Comparison of ENCODE assay signal across 8 cellular contexts in the genomic region with DNA sequence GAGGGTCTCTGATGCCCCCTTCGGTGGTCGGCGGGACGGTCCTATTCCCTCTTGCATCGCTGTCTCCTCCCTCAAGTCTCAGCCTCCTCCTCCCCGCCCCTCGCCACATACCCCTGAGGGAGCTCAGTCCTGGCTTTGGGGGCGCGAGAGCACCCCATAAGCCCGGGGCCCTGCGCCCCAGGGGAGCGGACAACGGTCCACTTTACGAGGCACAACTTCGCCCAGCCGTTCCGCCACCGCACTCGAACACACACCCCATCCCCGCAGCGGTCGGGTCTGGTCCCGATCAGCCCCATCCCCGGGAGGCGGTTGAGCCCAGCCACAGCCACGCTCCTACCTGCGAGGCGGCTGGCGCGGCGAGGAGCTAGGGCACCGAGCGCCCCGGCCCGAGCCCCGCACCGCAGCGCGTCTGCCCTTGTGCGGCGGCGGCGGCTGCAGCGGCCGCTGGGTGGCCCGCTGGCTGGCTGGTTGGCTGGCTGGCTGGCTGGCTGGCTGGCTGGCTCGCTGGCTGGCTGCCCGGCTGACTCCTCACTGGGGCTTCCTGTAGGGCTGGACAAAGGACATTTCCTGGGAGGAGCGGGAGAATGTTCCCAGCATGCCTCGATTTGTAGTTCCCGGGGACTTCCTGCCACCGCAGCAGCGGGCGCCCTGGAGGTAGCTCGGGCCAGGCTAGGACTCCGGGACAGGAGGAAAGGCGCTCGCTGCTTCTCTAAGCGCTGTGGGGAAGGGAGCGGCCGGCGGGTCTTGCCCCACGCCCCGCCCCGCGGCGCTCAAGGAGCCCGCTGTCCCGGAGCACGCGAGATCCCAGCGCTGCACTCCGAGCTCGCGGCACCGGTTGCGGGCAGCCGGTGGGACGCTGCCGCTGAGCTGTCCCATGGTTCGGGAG. TPM values are rescaled to one million over a fixed set of nuclear protein-coding genes. Genes with fewer than 3 reads are reported as not detected.
DNase-seq lines count a peak whose midpoint lies in the region; ATAC-seq and TF ChIP-seq lines count a peak whose summit lies in the region.

A gene (minus strand): TSS at position 533 of the 886 bp plus-strand sequence. CDS start 22,166 bp downstream, outside the sequence.

- BruUV-seq in IMR-90 (replicated peaks; lab: Mats Ljungman, UMichigan) (no TSS peak), PC-9 (replicated peaks; lab: Mats Ljungman, UMichigan) (no TSS peak), OCI-LY7 (replicated peaks; lab: Mats Ljungman, UMichigan) (no TSS peak)

- ATAC-seq in GM21619 (IDR thresholded peaks at IDR 0.05; ENCODE audit: unreplicated experiment) (peak; percentile 58), IMR-90 (ENCODE audit: low read depth) (peak; percentile 85), left cardiac atrium (peak; percentile 95)

- peaks cover 11% of the 10 kb centered on the region for H3K79me2 ChIP-seq in PC-9 (ENCODE audit: low read depth)
- H3K79me2 ChIP-seq in parathyroid adenoma: peaks cover 10% of the 10 kb centered on the region
- no peaks in the 10 kb centered on the region for H3K79me2 ChIP-seq in OCI-LY7 (ENCODE audit: insufficient read depth, low read depth, low read length)

- peaks cover 6% of the 10 kb centered on the region for H4K20me1 ChIP-seq in IMR-90 (ENCODE audit: insufficient read depth, low read length)
- H4K20me1 ChIP-seq in PC-9 (ENCODE audit: insufficient read depth): no peaks in the 10 kb centered on the region; the same call in 1 of the 2 replicates
- no peaks in the 10 kb centered on the region for H4K20me1 ChIP-seq in OCI-LY7 (ENCODE audit: insufficient read depth, low read length)

- peak within 1 kb of the TSS; percentile 91 for H3K4ac ChIP-seq in IMR-90 (ENCODE audit: low read depth, low read length)

- H2BK5ac ChIP-seq in IMR-90 (ENCODE audit: low read depth, low read length, poor library complexity, severe bottlenecking): peak within 1 kb of the TSS; percentile 87

- H3K9ac ChIP-seq in IMR-90 (ENCODE audit: low read depth, low read length): peak within 1 kb of the TSS; percentile 82
- H3K9ac ChIP-seq in parathyroid adenoma: peak within 1 kb of the TSS; percentile 46

- POLR2A ChIA-PET in IMR-90 (lab: Charles Lee; ENCODE audit: unreplicated experiment) (no interaction called here), PC-9 (lab: Charles Lee; ENCODE audit: unreplicated experiment) (interaction anchor here (0.5 to 1.2 kb wide), 7 partner anchors 9 to 368 kb away, joined by 4 to 12 read pairs (median 6); a partner anchor contains a TSS), OCI-LY7 (lab: Charles Lee) (no interaction called here)

- H3K9me1 ChIP-seq in IMR-90 (ENCODE audit: insufficient read depth, low read length): peaks cover 12% of the 10 kb centered on the region

- H3K56ac ChIP-seq in IMR-90 (ENCODE audit: extremely low read depth, insufficient read depth, low read length): peak within 1 kb of the TSS; percentile 90

- DNase-seq in G401 (ENCODE audit: low spot score) (peak; percentile 96), IMR-90 (peak; percentile 98), PC-9 (peak; percentile 97 to 98), amygdala (lab: John Stamatoyannopoulos, UW) (peak; percentile 65 to 99 (median 96)), left cardiac atrium (peak; percentile 99), OCI-LY7 (ENCODE audit: low spot score) (no peak)

- 0% methylated on average over 47 of the region's 81 CpGs; no CpG with 5 or more reads in 1 of the 2 experiments for WGBS in IMR-90 (ENCODE audit: extremely low coverage in 2 of 2, insufficient read length in 1 of 2), 2 experiments

- peak within 1 kb of the TSS; percentile 97 for H2AK5ac ChIP-seq in IMR-90 (ENCODE audit: low read depth, low read length)

- peak within 1 kb of the TSS; percentile 98 for H2AK9ac ChIP-seq in IMR-90 (replicated peaks; ENCODE audit: low read depth, low read length, poor library complexity)

- H3K27ac ChIP-seq in IMR-90 (ENCODE audit: insufficient read depth, low read length) (peak within 1 kb of the TSS; percentile 91), PC-9 (peak within 1 kb of the TSS; percentile 43), parathyroid adenoma (peak within 1 kb of the TSS; percentile 74), OCI-LY7 (ENCODE audit: low read depth, low read length, poor library complexity, severe bottlenecking) (no peak within 1 kb of the TSS)

- H3K4me1 ChIP-seq in IMR-90 (ENCODE audit: control insufficient read depth, insufficient read depth, low read length) (peaks cover 11% of the 10 kb centered on the region), PC-9 (replicated peaks; ENCODE audit: insufficient read depth) (peaks cover 26% of the 10 kb centered on the region), parathyroid adenoma (no peaks in the 10 kb centered on the region), OCI-LY7 (ENCODE audit: insufficient read depth, low read length, poor library complexity, severe bottlenecking) (no peaks in the 10 kb centered on the region)

- peak; percentile 53 for TF ChIP-seq CTCF in IMR-90 (conservative IDR thresholded peaks at IDR 0.05; ENCODE audit: low read depth, low read length)
- TF ChIP-seq CTCF in PC-9 (conservative IDR thresholded peaks at IDR 0.05): peak; percentile 45; the same call in 1 of the 2 replicates
- TF ChIP-seq CTCF in parathyroid adenoma (IDR thresholded peaks at IDR 0.05): no peak
- no peak for TF ChIP-seq CTCF in OCI-LY7 (conservative IDR thresholded peaks at IDR 0.05; ENCODE audit: low read length)

- peak within 1 kb of the TSS; percentile 25 for H3K18ac ChIP-seq in IMR-90 (ENCODE audit: low read depth, low read length)

- H3K27me3 ChIP-seq in IMR-90 (ENCODE audit: control insufficient read depth, insufficient read depth, low read length) (no peaks in the 10 kb centered on the region), PC-9 (ENCODE audit: insufficient read depth, low read depth) (no peaks in the 10 kb centered on the region), parathyroid adenoma (ENCODE audit: control insufficient read depth, insufficient read depth, low read length) (no peaks in the 10 kb centered on the region)

- H3K36me3 ChIP-seq in IMR-90 (ENCODE audit: control insufficient read depth, insufficient read depth, low read length) (no peaks in the 10 kb centered on the region), PC-9 (ENCODE audit: low read depth) (no peaks in the 10 kb centered on the region), parathyroid adenoma (ENCODE audit: control insufficient read depth, insufficient read depth, low read length) (no peaks in the 10 kb centered on the region), OCI-LY7 (ENCODE audit: insufficient read depth, low read length) (no peaks in the 10 kb centered on the region)

- peaks cover 3% of the 10 kb centered on the region; the same call in 1 of the 2 replicates for H3F3A ChIP-seq in PC-9 (ENCODE audit: insufficient read depth, low read depth)

- intact Hi-C loops in IMR-90 (cut with micrococcal nuclease) (loop anchor here (1.0 to 5.0 kb wide), 3 partner anchors 15 to 64 kb away; a partner anchor contains a TSS), PC-9 (cut with micrococcal nuclease; ENCODE audit: unreplicated experiment) (loop anchor here (1.0 to 5.0 kb wide), 4 partner anchors 27 to 63 kb away; a partner anchor contains a TSS), left cardiac atrium (cut with DNase I) (no loop called here), OCI-LY7 (cut with micrococcal nuclease; ENCODE audit: unreplicated experiment) (no loop called here)

- H3K9me2 ChIP-seq in PC-9 (ENCODE audit: insufficient read depth) (0 out of 2 replicates have a peak, but pooled peaks cover 3% of the 10 kb centered on the region), OCI-LY7 (ENCODE audit: insufficient read depth, low read length) (no peaks in the 10 kb centered on the region)

- H3K9me3 ChIP-seq in IMR-90 (ENCODE audit: control insufficient read depth, insufficient read depth, low read length): no peaks in the 10 kb centered on the region
- no peaks in the 10 kb centered on the region for H3K9me3 ChIP-seq in PC-9 (ENCODE audit: insufficient read depth, low read depth)
- H3K9me3 ChIP-seq in parathyroid adenoma (ENCODE audit: control insufficient read depth, low read length): no peaks in the 10 kb centered on the region
- no peaks in the 10 kb centered on the region for H3K9me3 ChIP-seq in OCI-LY7 (ENCODE audit: low read length)

- CTCF ChIA-PET in IMR-90 (lab: Yijun Ruan, JAX): interaction anchor here (0.8 to 2.2 kb wide), 8 partner anchors 12 to 37 kb away, joined by 3 to 8 read pairs (median 4); no protein-coding TSS in a partner anchor
- CTCF ChIA-PET in PC-9 (lab: Charles Lee): interaction anchor here (0.6 to 1.5 kb wide), 4 partner anchors 13 to 75 kb away, joined by 3 to 5 read pairs (median 4); no protein-coding TSS in a partner anchor
- CTCF ChIA-PET in OCI-LY7 (lab: Charles Lee; ENCODE audit: unreplicated experiment): no interaction called here

- peak; percentile 41 for TF ChIP-seq RAD21 in IMR-90 (IDR thresholded peaks at IDR 0.05; ENCODE audit: low read length)

- H4K5ac ChIP-seq in IMR-90 (ENCODE audit: low read depth, low read length): peak within 1 kb of the TSS; percentile 71

- H2AFZ ChIP-seq in IMR-90 (replicated peaks; ENCODE audit: low read length, poor library complexity) (peak within 1 kb of the TSS; percentile 91), PC-9 (peak within 1 kb of the TSS; percentile 98), parathyroid adenoma (peak within 1 kb of the TSS; percentile 84), OCI-LY7 (ENCODE audit: low read length) (no peak within 1 kb of the TSS)

- H3K4me2 ChIP-seq in IMR-90 (ENCODE audit: low read depth, low read length): peak within 1 kb of the TSS; percentile 99
- peak within 1 kb of the TSS; percentile 96 for H3K4me2 ChIP-seq in PC-9
- H3K4me2 ChIP-seq in parathyroid adenoma (ENCODE audit: low read length): peak within 1 kb of the TSS; percentile 92
- no peak within 1 kb of the TSS for H3K4me2 ChIP-seq in OCI-LY7 (ENCODE audit: low read length)

- H3K4me3 ChIP-seq in IMR-90 (ENCODE audit: insufficient read depth, low read depth, low read length) (peak within 1 kb of the TSS; percentile 78), PC-9 (peak within 1 kb of the TSS; percentile 99), parathyroid adenoma (ENCODE audit: low read depth, low read length) (peak within 1 kb of the TSS; percentile 80), OCI-LY7 (ENCODE audit: low read depth, low read length, poor library complexity, severe bottlenecking) (no peak within 1 kb of the TSS)

- peak within 1 kb of the TSS; percentile 45; the same call in 1 of the 2 replicates for H2BK20ac ChIP-seq in IMR-90 (ENCODE audit: low read depth, low read length)

- H4K91ac ChIP-seq in IMR-90 (ENCODE audit: insufficient read depth, low read depth, low read length): peak within 1 kb of the TSS; percentile 96

- H3K79me1 ChIP-seq in IMR-90 (ENCODE audit: low read depth in 1 of 2, low read length in 2 of 2): peaks cover 15 to 47% of the 10 kb centered on the region in 2 experiments

- peak within 1 kb of the TSS; percentile 94 for H3K14ac ChIP-seq in IMR-90 (replicated peaks; ENCODE audit: low read depth, low read length)

- H2BK15ac ChIP-seq in IMR-90 (ENCODE audit: low read depth, low read length): peak within 1 kb of the TSS; percentile 89; the same call in 2 of the 3 replicates

- dilution Hi-C loops in IMR-90 (cut with HindIII; ENCODE audit: low sequenced_read_pairs, unreplicated experiment): no loop called here

- in situ Hi-C loops in G401 (cut with HindIII; ENCODE audit: low sequenced_read_pairs) (no loop called here), IMR-90 (cut with MboI; ENCODE audit: low sequenced_read_pairs) (no loop called here)

- H3K23ac ChIP-seq in IMR-90 (ENCODE audit: low read depth, low read length): peak within 1 kb of the TSS; percentile 99

- peak; percentile 88 for TF ChIP-seq POLR2A in IMR-90 (IDR thresholded peaks at IDR 0.05; ENCODE audit: low read depth, low read length)

- peak within 1 kb of the TSS; percentile 88 for H2BK120ac ChIP-seq in IMR-90 (ENCODE audit: low read depth, low read length)

- peak within 1 kb of the TSS; percentile 59 to 82 for H4K8ac ChIP-seq in IMR-90 (ENCODE audit: low read depth in 2 of 2, low read length in 2 of 2)

RNA-seq across cellular contexts. Expression of the gene that starts here (rescaled TPM):
- total RNA-seq in G401 (2014; rRNA removed; shearing (Covaris generic)): 2.6 and 4.5 TPM in 2 replicates
- total RNA-seq in IMR-90 (2012; rRNA removed) (10.2 and 14.4 TPM in 2 replicates), PC-9 (2021) (3.6 and 4.1 TPM in 2 replicates), left cardiac atrium (10 to 100 TPM in 1 of 2 donors, 1 to 10 TPM in 1; 9.6 to 11.5 TPM), OCI-LY7 (2022) (not detected in 2 replicates)
- 5.7 and 6.2 TPM in 2 replicates for polyA plus RNA-seq in IMR-90 (2012; rRNA removed)
- polyA plus RNA-seq in IMR-90 (2012; cell fraction: cytosol; rRNA removed): 1.9 and 2.6 TPM in 2 replicates
- 6.9 and 8.3 TPM in 2 replicates for polyA plus RNA-seq in IMR-90 (2012; cell fraction: nucleus; rRNA removed; ENCODE audit: low replicate concordance)
- not detected in 2 replicates for total RNA-seq in OCI-LY7 (2014; rRNA removed; shearing (Covaris generic))

Comparison
In these comparisons a context has a peak if more than half of its experiments do, and no peak if none do; other contexts are left out.
1. CTCF ChIP-seq: peak in IMR-90 (single experiment) and PC-9 (single experiment); none in parathyroid adenoma (single experiment) and OCI-LY7 (single experiment).
2. intact Hi-C loops: an anchor here in IMR-90 (1.0 to 5.0 kb wide) and PC-9 (1.0 to 5.0 kb wide); none called in left cardiac atrium and OCI-LY7.
3. Peak in every context shown above with its lines, with median percentiles within 50 percentile points of each other: ATAC-seq.